In the genomic region with DNA sequence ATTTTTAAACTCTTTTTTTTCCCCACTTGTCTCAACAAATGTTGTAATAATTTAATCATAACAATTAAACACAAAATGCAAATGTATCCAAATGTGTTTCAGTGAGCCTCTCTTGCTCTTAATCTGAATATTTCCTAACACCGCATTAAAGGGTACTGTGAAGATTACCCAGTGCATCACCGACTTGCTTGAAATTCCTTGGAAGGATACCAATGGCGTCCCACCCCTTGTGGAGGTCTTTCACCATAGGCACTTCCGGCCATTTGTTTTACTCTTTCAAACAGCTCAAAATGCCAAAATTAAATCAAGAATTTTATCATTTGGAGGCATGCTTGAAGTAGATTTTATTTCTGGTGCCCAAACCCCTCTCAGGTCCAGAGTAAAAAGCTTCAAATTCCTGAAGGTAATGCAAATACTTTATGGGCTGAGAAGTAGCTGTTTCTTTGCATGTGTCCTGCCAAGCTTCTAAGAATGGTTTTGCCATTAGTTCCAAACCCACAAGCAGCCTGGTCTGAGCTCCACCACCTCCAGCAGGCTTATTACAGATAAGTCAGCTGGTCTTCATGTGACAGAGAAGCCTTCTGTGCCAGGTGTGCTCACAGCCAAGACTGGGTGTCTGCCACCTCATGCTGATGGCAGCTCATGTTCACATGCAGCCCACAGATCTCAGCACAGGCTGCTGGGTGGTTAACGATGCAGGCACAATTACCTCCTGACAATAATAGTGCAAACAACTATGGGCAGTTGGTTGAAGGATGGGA, we compare ENCODE assay signal across 11 cellular contexts. TPM values are rescaled to one million over a fixed set of nuclear protein-coding genes. Genes with fewer than 3 reads are reported as not detected.
DNase-seq lines count a peak whose midpoint lies in the region; ATAC-seq and TF ChIP-seq lines count a peak whose summit lies in the region.
"Had no signal": no experiment of that assay in that cellular context is flagged by ENCODE, and none has a peak within 500 bp of the region (broad histone marks: within the 10 kb centered on the region; RNA-seq: fewer than 3 reads in every experiment).

No MANE protein-coding gene starts in this region.

- peaks cover 10% of the 10 kb centered on the region for H3K4me1 Mint-ChIP-seq in activated CD4-positive, alpha-beta memory T cell treated with anti-CD3 and anti-CD28 coated beads, Interleukin-2, amount 10 ng/mL, durations not matched to agents 7 days and 5 days
- H3K4me1 Mint-ChIP-seq in type B pancreatic cell (ENCODE audit: unreplicated experiment) = no peaks in the 10 kb centered on the region

- no peaks in the 10 kb centered on the region for H3K36me3 Mint-ChIP-seq in activated CD4-positive, alpha-beta memory T cell treated with anti-CD3 and anti-CD28 coated beads, Interleukin-2, amount 10 ng/mL, durations not matched to agents 7 days and 5 days (ENCODE audit: low read depth)
- H3K36me3 Mint-ChIP-seq in type B pancreatic cell = no peaks in the 10 kb centered on the region
- H3K36me3 Mint-ChIP-seq: activated naive CD8-positive, alpha-beta T cell; CD14-positive monocyte had no signal

- H3K27me3 ChIP-seq in kidney epithelial cell (ENCODE audit: control insufficient read depth, insufficient read depth, low read length) = no peaks in the 10 kb centered on the region

- no peak overlapping the region for H3K4me3 Mint-ChIP-seq in activated CD4-positive, alpha-beta memory T cell treated with anti-CD3 and anti-CD28 coated beads, Interleukin-2, amount 10 ng/mL, durations not matched to agents 7 days and 5 days
- H3K4me3 Mint-ChIP-seq in type B pancreatic cell = no peak overlapping the region
- H3K4me3 Mint-ChIP-seq: activated CD4-positive, alpha-beta T cell treated with anti-CD3 and anti-CD28 coated beads for 36 hours; activated naive CD8-positive, alpha-beta T cell; CD14-positive monocyte had no signal

- POLR2A ChIA-PET in activated CD4-positive, alpha-beta memory T cell treated with anti-CD3 and anti-CD28 coated beads, Interleukin-2, amount 10 ng/mL, durations not matched to agents 7 days and 5 days (lab: Charles Lee) = no interaction called here

- DNase-seq in ACHN (peak; percentile 33), HK-2 (ENCODE audit: unreplicated experiment) (peak; percentile 32), astrocyte of the cerebellum (ENCODE audit: low read depth) (peak; percentile 74), kidney epithelial cell (ENCODE audit: low read depth) (peak; percentile 91), type B pancreatic cell (ENCODE audit: extremely low spot score, unreplicated experiment) (no peak)
- DNase-seq in activated CD4-positive, alpha-beta memory T cell treated with anti-CD3 and anti-CD28 coated beads, Interleukin-2, amount 10 ng/mL, durations not matched to agents 7 days and 5 days = no peak
- DNase-seq in stimulated activated CD4-positive, alpha-beta T cell treated with anti-CD3 and anti-CD28 coated beads, Interleukin-15, amount 100 ng/mL, for 24 hours = no peak
- DNase-seq: activated CD4-positive, alpha-beta T cell treated with anti-CD3 and anti-CD28 coated beads for 36 hours had no signal

- no peaks in the 10 kb centered on the region for H3K36me3 ChIP-seq in kidney epithelial cell (ENCODE audit: control insufficient read depth, insufficient read depth, low read length)

- TF ChIP-seq CTCF in astrocyte of the cerebellum (IDR thresholded peaks at IDR 0.05; ENCODE audit: low read depth, low read length, missing control alignments) (no peak), kidney epithelial cell (IDR thresholded peaks at IDR 0.05; ENCODE audit: insufficient read depth, low read length, poor library complexity, severe bottlenecking) (no peak), type B pancreatic cell (conservative IDR thresholded peaks at IDR 0.05) (no peak)

- ATAC-seq in HG03159 (IDR thresholded peaks at IDR 0.05; ENCODE audit: unreplicated experiment) = no peak
- ATAC-seq: activated CD4-positive, alpha-beta T cell treated with anti-CD3 and anti-CD28 coated beads for 36 hours had no signal

- H3K4me3 ChIP-seq in astrocyte of the cerebellum (ENCODE audit: low read depth, low read length) (no peak overlapping the region), kidney epithelial cell (ENCODE audit: low read depth, low read length) (no peak overlapping the region)

- no peak overlapping the region for H3K27ac Mint-ChIP-seq in activated CD4-positive, alpha-beta memory T cell treated with anti-CD3 and anti-CD28 coated beads, Interleukin-2, amount 10 ng/mL, durations not matched to agents 7 days and 5 days
- H3K27ac Mint-ChIP-seq in type B pancreatic cell = no peak overlapping the region
- H3K27ac Mint-ChIP-seq: activated CD4-positive, alpha-beta T cell treated with anti-CD3 and anti-CD28 coated beads for 36 hours; activated naive CD8-positive, alpha-beta T cell; CD14-positive monocyte had no signal

- H3K9me3 Mint-ChIP-seq in activated CD4-positive, alpha-beta memory T cell treated with anti-CD3 and anti-CD28 coated beads, Interleukin-2, amount 10 ng/mL, durations not matched to agents 7 days and 5 days = no peaks in the 10 kb centered on the region
- no peaks in the 10 kb centered on the region for H3K9me3 Mint-ChIP-seq in type B pancreatic cell
- H3K9me3 Mint-ChIP-seq: CD14-positive monocyte had no signal

- H3K27me3 Mint-ChIP-seq in activated CD4-positive, alpha-beta memory T cell treated with anti-CD3 and anti-CD28 coated beads, Interleukin-2, amount 10 ng/mL, durations not matched to agents 7 days and 5 days = no peaks in the 10 kb centered on the region
- H3K27me3 Mint-ChIP-seq in type B pancreatic cell = no peaks in the 10 kb centered on the region
- H3K27me3 Mint-ChIP-seq: activated CD4-positive, alpha-beta T cell treated with anti-CD3 and anti-CD28 coated beads for 36 hours; activated naive CD8-positive, alpha-beta T cell had no signal

- CTCF ChIA-PET in activated CD4-positive, alpha-beta memory T cell treated with anti-CD3 and anti-CD28 coated beads, Interleukin-2, amount 10 ng/mL, durations not matched to agents 7 days and 5 days (lab: Charles Lee) = no interaction called here

- in situ Hi-C loops in ACHN (cut with HindIII; ENCODE audit: low pct_ligation_motif_present, low pct_unique_long_range_greater_than_20kb, low sequenced_read_pairs) (no loop called here), astrocyte of the cerebellum (cut with HindIII; ENCODE audit: low sequenced_read_pairs) (no loop called here)

RNA-seq across cellular contexts. Expression of a gene that starts 16.4 kb away (rescaled TPM):
- total RNA-seq in kidney epithelial cell (33.6 and 33.8 TPM in 2 replicates), type B pancreatic cell (ENCODE audit: low replicate concordance) (89.8 and 172 TPM in 2 replicates)
- 10 to 100 TPM; 44.2 to 47.3 TPM for total RNA-seq in activated CD4-positive, alpha-beta memory T cell treated with anti-CD3 and anti-CD28 coated beads, Interleukin-2, amount 10 ng/mL, durations not matched to agents 7 days and 5 days

Comparison
In these comparisons a context has a peak if more than half of its experiments do, and no peak if none do; other contexts are left out.
1. DNase-seq: peak in ACHN (single experiment), HK-2 (single experiment), astrocyte of the cerebellum (single experiment) and kidney epithelial cell (single experiment); none in activated CD4-positive, alpha-beta memory T cell treated with anti-CD3 and anti-CD28 coated beads, Interleukin-2, amount 10 ng/mL, durations not matched to agents 7 days and 5 days (single experiment), type B pancreatic cell (single experiment) and stimulated activated CD4-positive, alpha-beta T cell treated with anti-CD3 and anti-CD28 coated beads, Interleukin-15, amount 100 ng/mL, for 24 hours (single experiment).